Comparison of ENCODE assay signal across 8 cellular contexts in the genomic region with DNA sequence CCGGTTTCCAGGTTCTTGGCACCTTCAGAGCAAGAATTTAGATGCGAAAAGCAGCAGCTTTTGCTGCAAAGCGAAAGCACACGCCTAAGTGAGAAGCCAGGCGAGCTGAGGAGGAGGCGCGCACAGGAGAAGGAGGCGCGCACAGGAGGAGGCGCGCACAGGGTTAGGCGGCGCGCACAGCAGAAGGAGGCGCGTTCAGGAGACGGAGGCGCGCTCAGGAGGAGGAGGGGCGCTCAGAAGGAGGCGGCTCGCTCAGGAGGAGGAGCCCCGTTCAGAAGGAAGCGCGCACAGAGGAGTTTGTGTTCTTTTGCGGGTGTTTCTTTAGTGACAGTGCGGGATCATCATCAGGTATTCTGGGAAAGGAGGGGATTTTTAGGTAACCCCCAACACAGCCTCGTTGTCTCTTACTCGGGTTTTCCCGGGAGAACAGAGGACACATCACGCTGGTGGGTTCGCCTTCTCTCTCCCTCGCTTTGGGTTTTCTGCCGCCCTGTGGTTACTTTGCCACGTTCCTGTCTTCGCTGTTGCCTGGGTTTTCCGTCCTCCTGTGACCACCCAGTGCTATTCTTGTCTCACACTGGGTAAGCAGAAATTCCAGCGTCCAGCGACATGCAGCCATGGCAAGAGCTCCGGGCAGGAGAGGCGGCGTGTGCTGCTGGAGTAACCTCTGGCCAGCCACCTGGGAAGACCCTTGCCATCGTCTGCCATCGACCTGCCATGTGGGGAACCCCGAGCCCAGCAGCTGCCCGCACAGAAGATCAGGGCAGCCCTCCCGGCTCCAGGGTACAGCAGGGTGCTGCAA. TPM values are rescaled to one million over a fixed set of nuclear protein-coding genes. Genes with fewer than 3 reads are reported as not detected.
DNase-seq lines count a peak whose midpoint lies in the region; ATAC-seq and TF ChIP-seq lines count a peak whose summit lies in the region.

No MANE protein-coding gene starts in this region.

- intact Hi-C loops in CD14-positive monocyte (cut with micrococcal nuclease), result no loop called here

- H3K36me3 Mint-ChIP-seq in CD14-positive monocyte (peaks cover 16 to 21% of the 10 kb centered on the region in 2 donors), memory B cell (peaks cover 27% of the 10 kb centered on the region)
- no peaks in the 10 kb centered on the region for H3K36me3 Mint-ChIP-seq in activated CD4-positive, alpha-beta T cell treated with anti-CD3 and anti-CD28 coated beads, Interleukin-2, amount 10 ng/mL, durations not matched to agents 7 days and 5 days (ENCODE audit: low read depth)

- peaks cover 69% of the 10 kb centered on the region for H3K36me3 ChIP-seq in HUES64 (ENCODE audit: insufficient read depth, low read length)

- ATAC-seq in GM19455 (IDR thresholded peaks at IDR 0.05; ENCODE audit: unreplicated experiment) (peak; percentile 94), memory B cell (ENCODE audit: low read depth) (peak; percentile 97)

- H3K27ac ChIP-seq in HUES64 (ENCODE audit: low read depth, low read length), result no peak overlapping the region

- H3K4me1 ChIP-seq in HUES64 (ENCODE audit: insufficient read depth, low read length), result no peaks in the 10 kb centered on the region

- H3K9me3 ChIP-seq in HUES64 (ENCODE audit: insufficient read depth, low read depth, low read length), result peaks cover 11% of the 10 kb centered on the region; the same call in 1 of the 2 replicates

- peaks cover 0 to 6% (median 6%) of the 10 kb centered on the region in 3 donors for H3K27me3 Mint-ChIP-seq in CD14-positive monocyte (ENCODE audit: low read depth in 3 of 3)
- no peaks in the 10 kb centered on the region for H3K27me3 Mint-ChIP-seq in activated CD4-positive, alpha-beta T cell treated with anti-CD3 and anti-CD28 coated beads, Interleukin-2, amount 10 ng/mL, durations not matched to agents 7 days and 5 days
- no peaks in the 10 kb centered on the region for H3K27me3 Mint-ChIP-seq in memory B cell

- CTCF ChIA-PET in activated CD4-positive, alpha-beta T cell treated with anti-CD3 and anti-CD28 coated beads, Interleukin-2, amount 10 ng/mL, durations not matched to agents 7 days and 5 days (lab: Charles Lee), result no interaction called here

- H3K4me3 Mint-ChIP-seq in CD14-positive monocyte (peak overlapping the region; percentile 84 to 93), memory B cell (peak overlapping the region; percentile 92)
- peak overlapping the region; percentile 81 for H3K4me3 Mint-ChIP-seq in activated CD4-positive, alpha-beta T cell treated with anti-CD3 and anti-CD28 coated beads, Interleukin-2, amount 10 ng/mL, durations not matched to agents 7 days and 5 days

- H3K9ac ChIP-seq in HUES64 (ENCODE audit: low read depth, low read length), result peak overlapping the region; percentile 44; the same call in 1 of the 2 replicates

- H3K4me1 Mint-ChIP-seq in CD14-positive monocyte, result peaks cover 9% of the 10 kb centered on the region
- peaks cover 14% of the 10 kb centered on the region for H3K4me1 Mint-ChIP-seq in activated CD4-positive, alpha-beta T cell treated with anti-CD3 and anti-CD28 coated beads, Interleukin-2, amount 10 ng/mL, durations not matched to agents 7 days and 5 days
- H3K4me1 Mint-ChIP-seq in memory B cell, result peaks cover 2% of the 10 kb centered on the region

- peak overlapping the region; percentile 20 to 86 (median 61) for H3K27ac Mint-ChIP-seq in CD14-positive monocyte
- peak overlapping the region; percentile 82 for H3K27ac Mint-ChIP-seq in activated CD4-positive, alpha-beta T cell treated with anti-CD3 and anti-CD28 coated beads, Interleukin-2, amount 10 ng/mL, durations not matched to agents 7 days and 5 days
- peak overlapping the region; percentile 39 for H3K27ac Mint-ChIP-seq in memory B cell

- peak; percentile 72 for DNase-seq in CD14-positive monocyte (ENCODE audit: low spot score)
- peak; percentile 70 for DNase-seq in activated CD4-positive, alpha-beta T cell treated with anti-CD3 and anti-CD28 coated beads, Interleukin-2, amount 10 ng/mL, durations not matched to agents 7 days and 5 days
- peak; percentile 27 for DNase-seq in dedifferentiated amniotic fluid mesenchymal stem cell (ENCODE audit: extremely low spot score)
- DNase-seq in memory B cell (ENCODE audit: low spot score in 2 of 2), result peak; percentile 52 to 53
- DNase-seq in stimulated activated CD8-positive, alpha-beta memory T cell treated with anti-CD3 and anti-CD28 coated beads, Interleukin-12 subunit alpha, Interleukin-12 subunit beta, amount 100 ng/mL, for 4 hours (ENCODE audit: low read depth), result peak; percentile 52
- no peak for DNase-seq in GM03348 (ENCODE audit: low spot score)

- peak overlapping the region; percentile 61 for H3K4me3 ChIP-seq in HUES64 (ENCODE audit: low read length)

- H3K9me3 Mint-ChIP-seq in CD14-positive monocyte, result peaks cover 0 to 6% (median 3%) of the 10 kb centered on the region in 7 donors
- H3K9me3 Mint-ChIP-seq in activated CD4-positive, alpha-beta T cell treated with anti-CD3 and anti-CD28 coated beads, Interleukin-2, amount 10 ng/mL, durations not matched to agents 7 days and 5 days, result no peaks in the 10 kb centered on the region
- H3K9me3 Mint-ChIP-seq in memory B cell, result peaks cover 2% of the 10 kb centered on the region

- POLR2A ChIA-PET in activated CD4-positive, alpha-beta T cell treated with anti-CD3 and anti-CD28 coated beads, Interleukin-2, amount 10 ng/mL, durations not matched to agents 7 days and 5 days (lab: Charles Lee), result no interaction called here

- no peak for TF ChIP-seq CTCF in CD14-positive monocyte (IDR thresholded peaks at IDR 0.05)

- 95% methylated on average over 47 of the region's 47 CpGs for whole genome bisulfite sequencing in HUES64

- no peaks in the 10 kb centered on the region for H3K27me3 ChIP-seq in HUES64 (ENCODE audit: insufficient read depth, low read length)

RNA-seq across cellular contexts. Expression of a gene that starts 47.0 kb away (rescaled TPM):
- polyA plus RNA-seq in CD14-positive monocyte, result 1 to 10 TPM in 1 of 2 donors, under 1 TPM in 1; 0.95 to 2.0 TPM
- 28.4 TPM for polyA plus RNA-seq in HUES64 (2013, experiment 1 of 2)
- 32.4 TPM for polyA plus RNA-seq in HUES64 (2013, experiment 2 of 2)
- 10 to 100 TPM; 18.1 to 21.9 TPM for total RNA-seq in activated CD4-positive, alpha-beta T cell treated with anti-CD3 and anti-CD28 coated beads, Interleukin-2, amount 10 ng/mL, durations not matched to agents 7 days and 5 days

RNA-seq across cellular contexts. Expression of a gene that starts 47.1 kb away (rescaled TPM):
- polyA plus RNA-seq in CD14-positive monocyte, result 10 to 100 TPM; 28.5 to 31.4 TPM
- polyA plus RNA-seq in HUES64 (2013, experiment 1 of 2), result 26.8 TPM
- polyA plus RNA-seq in HUES64 (2013, experiment 2 of 2), result 33.5 TPM
- total RNA-seq in activated CD4-positive, alpha-beta T cell treated with anti-CD3 and anti-CD28 coated beads, Interleukin-2, amount 10 ng/mL, durations not matched to agents 7 days and 5 days, result 10 to 100 TPM; 17.0 to 20.9 TPM
